In the genomic region with DNA sequence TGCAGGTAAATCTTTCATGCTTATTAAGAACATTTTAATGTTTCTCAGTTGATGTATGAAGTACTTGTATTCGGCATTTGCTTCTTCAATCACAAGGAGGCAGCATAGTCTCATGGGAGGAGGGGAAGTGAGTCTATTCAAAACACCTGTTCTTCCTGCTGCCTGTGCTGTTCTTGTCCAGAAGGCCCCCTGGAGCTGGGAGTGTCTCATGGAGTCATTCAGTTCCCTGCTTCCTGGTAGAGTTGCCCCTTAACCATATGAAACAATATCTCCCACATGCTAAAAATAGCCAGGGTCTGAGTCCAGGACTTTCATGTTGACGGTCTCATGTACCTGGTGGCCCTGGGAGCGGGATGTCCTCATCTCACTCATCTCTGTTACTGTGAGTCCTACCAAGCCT, we compare ENCODE assay signal across 8 cellular contexts. TPM values are rescaled to one million over a fixed set of nuclear protein-coding genes. Genes with fewer than 3 reads are reported as not detected.
DNase-seq lines count a peak whose midpoint lies in the region; ATAC-seq and TF ChIP-seq lines count a peak whose summit lies in the region.

No MANE protein-coding gene starts in this region.

- H2AFZ ChIP-seq in mesenchymal stem cell (ENCODE audit: low read depth, low read length), result peak overlapping the region; percentile 7

- WGBS in mesenchymal stem cell, result 80% methylated on average over 3 of the region's 3 CpGs

- H3K4me1 ChIP-seq in mesenchymal stem cell (ENCODE audit: control insufficient read depth, insufficient read depth, low read depth, low read length), result no peaks in the 10 kb centered on the region

- H4K8ac ChIP-seq in mesenchymal stem cell (ENCODE audit: low read length), result no peak overlapping the region

- no peak overlapping the region for H2BK120ac ChIP-seq in mesenchymal stem cell (ENCODE audit: low read depth, low read length)

- no peak overlapping the region for H4K91ac ChIP-seq in mesenchymal stem cell (ENCODE audit: low read length)

- no peaks in the 10 kb centered on the region for H3K36me3 ChIP-seq in mesenchymal stem cell (ENCODE audit: control insufficient read depth in 1 of 2, insufficient read depth in 2 of 2, low read depth in 1 of 2, low read length in 2 of 2)

- H2BK12ac ChIP-seq in mesenchymal stem cell (ENCODE audit: low read length in 2 of 2), result no peak overlapping the region

- no peak overlapping the region for H3K4me2 ChIP-seq in mesenchymal stem cell (ENCODE audit: low read length, poor library complexity, severe bottlenecking)

- H2AK5ac ChIP-seq in mesenchymal stem cell (ENCODE audit: low read length, severe bottlenecking), result no peak overlapping the region

- H2BK5ac ChIP-seq in mesenchymal stem cell (ENCODE audit: low read depth, low read length, poor library complexity, severe bottlenecking), result no peak overlapping the region

- no peak overlapping the region for H3K27ac ChIP-seq in C4-2B
- H3K27ac ChIP-seq in mesenchymal stem cell (ENCODE audit: low read length, poor library complexity, severe bottlenecking), result no peak overlapping the region

- H3K9me3 ChIP-seq in mesenchymal stem cell (ENCODE audit: control insufficient read depth, low read length), result no peaks in the 10 kb centered on the region

- H3K18ac ChIP-seq in mesenchymal stem cell (ENCODE audit: low read depth in 1 of 2, low read length in 2 of 2), result no peak overlapping the region

- H3K23ac ChIP-seq in mesenchymal stem cell (ENCODE audit: low read length in 2 of 2), result no peak overlapping the region

- H3K14ac ChIP-seq in mesenchymal stem cell (ENCODE audit: low read length in 2 of 2), result no peak overlapping the region

- H3K4me3 ChIP-seq in astrocyte of the cerebellum (ENCODE audit: low read depth, low read length) (no peak overlapping the region), mesenchymal stem cell (ENCODE audit: insufficient read depth in 1 of 2, low read depth in 1 of 2, low read length in 2 of 2) (no peak overlapping the region)

- H3K9ac ChIP-seq in mesenchymal stem cell (ENCODE audit: low read length), result no peak overlapping the region

- in situ Hi-C loops in GM13976 (cut with MboI; ENCODE audit: low sequenced_read_pairs, unreplicated experiment) (no loop called here), astrocyte of the cerebellum (cut with HindIII; ENCODE audit: low sequenced_read_pairs) (no loop called here)

- H3K27me3 ChIP-seq in mesenchymal stem cell (ENCODE audit: control insufficient read depth in 1 of 2, insufficient read depth in 1 of 2, low read length in 2 of 2), result peaks cover 11 to 20% of the 10 kb centered on the region in 2 experiments

- H3K4ac ChIP-seq in mesenchymal stem cell (ENCODE audit: low read depth in 1 of 2, low read length in 2 of 2), result no peak overlapping the region

- H2BK15ac ChIP-seq in mesenchymal stem cell (ENCODE audit: low read depth, poor library complexity, severe bottlenecking), result no peak overlapping the region

- no peak for ATAC-seq in HG03520 (IDR thresholded peaks at IDR 0.05; ENCODE audit: unreplicated experiment)

- no peaks in the 10 kb centered on the region for H3K79me1 ChIP-seq in mesenchymal stem cell (replicated peaks; ENCODE audit: low read length, poor library complexity, severe bottlenecking)

- TF ChIP-seq CTCF in C4-2B (conservative IDR thresholded peaks at IDR 0.05) (peak; percentile 80), GM13976 (IDR thresholded peaks at IDR 0.05; ENCODE audit: borderline replicate concordance, control extremely low read depth, extremely low read depth, insufficient read depth, missing control alignments) (peak; percentile 42), astrocyte of the cerebellum (IDR thresholded peaks at IDR 0.05; ENCODE audit: low read depth, low read length, missing control alignments) (peak; percentile 25)

- DNase-seq in GM13976 (ENCODE audit: low spot score) (no peak), NCI-H2171 treated with DMSO at 0.1 percent for 48 hours (lab: John Stamatoyannopoulos, UW) (peak; percentile 77), astrocyte of the cerebellum (ENCODE audit: low read depth) (no peak), mesenchymal stem cell (no peak), medulla oblongata (ENCODE audit: extremely low spot score) (no peak), midbrain (lab: John Stamatoyannopoulos, UW) (no peak)

RNA-seq across cellular contexts. Expression of a gene that starts 15.5 kb away (rescaled TPM):
- polyA plus RNA-seq in mesenchymal stem cell (2013, experiment 1 of 2), result 22.1 TPM
- polyA plus RNA-seq in mesenchymal stem cell (2013, experiment 2 of 2), result 24.1 TPM

RNA-seq across cellular contexts. Expression of a gene that starts 25.1 kb away (rescaled TPM):
- 0.10 TPM for polyA plus RNA-seq in mesenchymal stem cell (2013, experiment 1 of 2)
- polyA plus RNA-seq in mesenchymal stem cell (2013, experiment 2 of 2), result 0.16 TPM

Comparison
In these comparisons a context has a peak if more than half of its experiments do, and no peak if none do; other contexts are left out.
1. CTCF ChIP-seq: peak in every context shown above with its lines; median percentile 80 in C4-2B; 42 in GM13976; 25 in astrocyte of the cerebellum.